In the genomic region with DNA sequence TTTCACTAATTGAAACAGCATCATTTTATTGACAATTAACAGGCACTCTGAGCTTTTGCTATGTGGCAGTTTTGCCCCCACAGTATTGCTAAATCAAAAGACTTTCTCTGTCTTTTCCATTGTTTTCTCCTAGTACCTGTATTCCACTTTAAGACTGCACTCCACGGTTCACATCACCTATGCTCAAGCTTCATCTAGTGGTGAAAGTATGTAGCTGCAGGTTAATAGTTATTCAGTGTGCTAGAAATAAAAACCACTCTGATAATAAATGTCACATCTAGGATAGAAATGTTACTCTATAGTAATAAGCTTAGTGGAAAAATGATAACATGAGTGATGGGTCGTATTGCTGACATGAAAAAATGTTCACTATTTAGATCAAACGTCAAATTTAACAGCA, we compare ENCODE assay signal across 8 cellular contexts. TPM values are rescaled to one million over a fixed set of nuclear protein-coding genes. Genes with fewer than 3 reads are reported as not detected.
DNase-seq lines count a peak whose midpoint lies in the region; ATAC-seq, FAIRE-seq and TF ChIP-seq lines count a peak whose summit lies in the region.

No MANE protein-coding gene starts in this region.

- WGBS in psoas muscle, 3 donors, result 55 to 69% (median 55%) methylated on average over 3 of the region's 3 CpGs

- no peaks in the 10 kb centered on the region for H3K9me3 Mint-ChIP-seq in chondrocyte (ENCODE audit: low read depth)
- no peaks in the 10 kb centered on the region for H3K9me3 Mint-ChIP-seq in activated naive CD4-positive, alpha-beta T cell treated with anti-CD3 and anti-CD28 coated beads, Interleukin-2, amount 50 U/mL, for 72 hours

- no peak overlapping the region for H2AFZ ChIP-seq in MM.1S (ENCODE audit: low read length)

- no peaks in the 10 kb centered on the region for H3K27me3 ChIP-seq in MM.1S (replicated peaks; ENCODE audit: insufficient read depth, low read length)
- no peaks in the 10 kb centered on the region for H3K27me3 ChIP-seq in psoas muscle (ENCODE audit: insufficient read depth in 3 of 3, low read length in 2 of 3)

- intact Hi-C loops in psoas muscle (cut with DNase I) (no loop called here), Right ventricle myocardium inferior (cut with DNase I) (no loop called here)

- no peak overlapping the region for H3K27ac Mint-ChIP-seq in chondrocyte (ENCODE audit: unreplicated experiment)
- no peak overlapping the region for H3K27ac Mint-ChIP-seq in activated naive CD4-positive, alpha-beta T cell treated with anti-CD3 and anti-CD28 coated beads, Interleukin-2, amount 50 U/mL, for 72 hours

- CTCF ChIA-PET in GM10248 (lab: Yijun Ruan, JAX), result interaction anchor here (0.8 to 3.4 kb wide), 21 partner anchors 8 to 777 kb away, joined by 3 to 46 read pairs (median 4); no protein-coding TSS in a partner anchor

- peaks cover 7% of the 10 kb centered on the region for H3K36me3 Mint-ChIP-seq in chondrocyte (ENCODE audit: low read depth)
- H3K36me3 Mint-ChIP-seq in activated naive CD4-positive, alpha-beta T cell treated with anti-CD3 and anti-CD28 coated beads, Interleukin-2, amount 50 U/mL, for 72 hours, result peaks cover 8 to 15% of the 10 kb centered on the region in 2 donors

- no peaks in the 10 kb centered on the region for H3K9me2 ChIP-seq in MM.1S (replicated peaks; ENCODE audit: insufficient read depth, low read length)

- H3K4me3 Mint-ChIP-seq in chondrocyte (ENCODE audit: unreplicated experiment), result no peak overlapping the region

- H3K79me2 ChIP-seq in MM.1S (ENCODE audit: low read length), result no peaks in the 10 kb centered on the region

- DNase-seq in GM10248 (ENCODE audit: extremely low spot score), result peak; percentile 16
- DNase-seq in MM.1S, result peak; percentile 32
- no peak for DNase-seq in chondrocyte (ENCODE audit: low spot score)
- no peak for DNase-seq in psoas muscle
- DNase-seq in H54 (ENCODE audit: insufficient read length, low spot score), result no peak
- DNase-seq in activated naive CD4-positive, alpha-beta T cell treated with anti-CD3 and anti-CD28 coated beads, Interleukin-2, amount 50 U/mL, for 72 hours (ENCODE audit: low spot score in 2 of 2), result no peak
- no peak for DNase-seq in Right ventricle myocardium inferior (ENCODE audit: missing footprints)

- POLR2A ChIA-PET in GM10248 (lab: Yijun Ruan, JAX), result interaction anchor here (0.7 to 1.2 kb wide), 2 partner anchors 21 to 567 kb away, joined by 4 to 8 read pairs; partner anchors contain the start of gene STAM2

- H3K4me2 ChIP-seq in MM.1S (ENCODE audit: low read depth, low read length), result no peak overlapping the region

- no peak for TF ChIP-seq POLR2A in H54 (IDR thresholded peaks at IDR 0.05; ENCODE audit: low read depth, low read length)

- H4K20me1 ChIP-seq in MM.1S (ENCODE audit: insufficient read depth, low read length), result no peaks in the 10 kb centered on the region

- no peak overlapping the region for H3K9ac ChIP-seq in MM.1S (ENCODE audit: low read length)

- no peak for FAIRE-seq in H54 (lab: Jason Lieb, UNC)

- H3K4me1 ChIP-seq in MM.1S (ENCODE audit: low read length) (no peaks in the 10 kb centered on the region), psoas muscle (no peaks in the 10 kb centered on the region)

- peaks cover 13% of the 10 kb centered on the region for H3K4me1 Mint-ChIP-seq in chondrocyte (ENCODE audit: low read depth)

- ATAC-seq in GM21723 (IDR thresholded peaks at IDR 0.05; ENCODE audit: unreplicated experiment), result peak; percentile 53
- ATAC-seq in psoas muscle, result peak in 2 of 4 donors; percentile 45 to 46
- no peak for ATAC-seq in activated naive CD4-positive, alpha-beta T cell treated with anti-CD3 and anti-CD28 coated beads, Interleukin-2, amount 50 U/mL, for 72 hours
- ATAC-seq in Right ventricle myocardium inferior, result no peak

- H3K27ac ChIP-seq in MM.1S (ENCODE audit: low read length) (no peak overlapping the region), psoas muscle (no peak overlapping the region)

- no peaks in the 10 kb centered on the region for H3K27me3 Mint-ChIP-seq in chondrocyte (ENCODE audit: low read depth)

- H3F3A ChIP-seq in MM.1S (ENCODE audit: insufficient read depth, low read length), result no peaks in the 10 kb centered on the region

- H3K36me3 ChIP-seq in MM.1S (replicated peaks; ENCODE audit: insufficient read depth, low read length), result no peaks in the 10 kb centered on the region
- H3K36me3 ChIP-seq in psoas muscle (ENCODE audit: insufficient read depth in 1 of 2, low read depth in 1 of 2), result peaks cover 0 to 6% of the 10 kb centered on the region in 2 donors

- H3K9me3 ChIP-seq in MM.1S (replicated peaks; ENCODE audit: insufficient read depth, low read length) (no peaks in the 10 kb centered on the region), psoas muscle (no peaks in the 10 kb centered on the region)

- TF ChIP-seq CTCF in GM10248 (IDR thresholded peaks at IDR 0.05; ENCODE audit: control extremely low read depth, extremely low read depth, low read depth, missing control alignments), result peak; percentile 58
- TF ChIP-seq CTCF in MM.1S (IDR thresholded peaks at IDR 0.05; ENCODE audit: low read length), result peak; percentile 61
- TF ChIP-seq CTCF in chondrocyte (IDR thresholded peaks at IDR 0.05), result peak; percentile 72
- TF ChIP-seq CTCF in psoas muscle (IDR thresholded peaks at IDR 0.05), result peak; percentile 48

- H3K4me3 ChIP-seq in MM.1S (ENCODE audit: low read length), result no peak overlapping the region
- H3K4me3 ChIP-seq in psoas muscle, result no peak overlapping the region

RNA-seq across cellular contexts. Expression of gene ARL6IP6, which starts 24.6 kb away (rescaled TPM):
- 16.0 to 19.3 TPM (median 17.6 TPM) in 3 replicates for total RNA-seq in chondrocyte
- 1 to 10 TPM; 3.0 to 7.8 (median 5.7) TPM for total RNA-seq in psoas muscle
- polyA plus RNA-seq in psoas muscle, result 1 to 10 TPM; 4.5 to 7.3 (median 5.2) TPM
- total RNA-seq in activated naive CD4-positive, alpha-beta T cell treated with anti-CD3 and anti-CD28 coated beads, Interleukin-2, amount 50 U/mL, for 72 hours, result 10 to 100 TPM; 17.3 to 27.0 TPM
- 5.7 TPM for total RNA-seq in Right ventricle myocardium inferior

RNA-seq across cellular contexts. Expression of gene PRPF40A, which starts 25.7 kb away (rescaled TPM):
- total RNA-seq in chondrocyte, result 62.5 to 69.7 TPM (median 67.6 TPM) in 3 replicates
- total RNA-seq in psoas muscle, result 10 to 100 TPM; 38.7 to 53.7 (median 45.8) TPM
- 10 to 100 TPM; 19.6 to 51.8 (median 28.2) TPM for polyA plus RNA-seq in psoas muscle
- total RNA-seq in activated naive CD4-positive, alpha-beta T cell treated with anti-CD3 and anti-CD28 coated beads, Interleukin-2, amount 50 U/mL, for 72 hours, result 100 to 1,000 TPM; 133 to 157 TPM
- total RNA-seq in Right ventricle myocardium inferior, result 36.0 TPM

Comparison
In these comparisons a context has a peak if more than half of its experiments do, and no peak if none do; other contexts are left out.
1. DNase-seq: peak in GM10248 (single experiment) and MM.1S (single experiment); none in chondrocyte (single experiment), psoas muscle (0 of 2), H54 (single experiment), activated naive CD4-positive, alpha-beta T cell treated with anti-CD3 and anti-CD28 coated beads, Interleukin-2, amount 50 U/mL, for 72 hours (0 of 2) and Right ventricle myocardium inferior (single experiment).
2. Peak in every context shown above with its lines, with median percentiles within 50 percentile points of each other: CTCF ChIP-seq.